In genomic region chr1:36863061-36863460, GRCh38 we compare ENCODE assay signal across 35 cellular contexts.
"Had no signal": no experiment of that assay in that cellular context is flagged by ENCODE, and none has a peak within 500 bp of the region (broad histone marks: within the 10 kb centered on the region; RNA-seq: fewer than 3 reads in every experiment).

No MANE protein-coding gene starts in this region.

- DNase-seq: Karpas-422, Kasumi-1, MM.1S, MV-4-11, NCI-H1048, NCI-H1092, NCI-H1092 treated with DMSO at 0.1 percent for 48 hours, NCI-H1105, NCI-H1105 treated with DMSO at 0.1 percent for 48 hours, NCI-H1417, NCI-H1417 treated with DMSO at 0.1 percent for 48 hours, NCI-H1436, NCI-H1436 treated with DMSO at 0.1 percent for 48 hours, NCI-H146, NCI-H1694, NCI-H1694 treated with DMSO at 0.1 percent for 48 hours, NCI-H187, NCI-H187 treated with DMSO at 0.1 percent for 48 hours, NCI-H1930, NCI-H2029, NCI-H2081, NCI-H2081 treated with DMSO at 0.1 percent for 48 hours, NCI-H2107, NCI-H2171, NCI-H2171 treated with DMSO at 0.1 percent for 48 hours, NCI-H2227 treated with DMSO at 0.1 percent for 48 hours, NCI-H226, NCI-H345, NCI-H446, NCI-H446 treated with DMSO at 0.1 percent for 48 hours, NCI-H510A, NCI-H510A treated with DMSO at 0.1 percent for 48 hours, NCI-H524, NCI-H524 treated with DMSO at 0.1 percent for 48 hours, NCI-H526 had no signal
